Comparison of ENCODE assay signal across 11 cellular contexts in the genomic region with DNA sequence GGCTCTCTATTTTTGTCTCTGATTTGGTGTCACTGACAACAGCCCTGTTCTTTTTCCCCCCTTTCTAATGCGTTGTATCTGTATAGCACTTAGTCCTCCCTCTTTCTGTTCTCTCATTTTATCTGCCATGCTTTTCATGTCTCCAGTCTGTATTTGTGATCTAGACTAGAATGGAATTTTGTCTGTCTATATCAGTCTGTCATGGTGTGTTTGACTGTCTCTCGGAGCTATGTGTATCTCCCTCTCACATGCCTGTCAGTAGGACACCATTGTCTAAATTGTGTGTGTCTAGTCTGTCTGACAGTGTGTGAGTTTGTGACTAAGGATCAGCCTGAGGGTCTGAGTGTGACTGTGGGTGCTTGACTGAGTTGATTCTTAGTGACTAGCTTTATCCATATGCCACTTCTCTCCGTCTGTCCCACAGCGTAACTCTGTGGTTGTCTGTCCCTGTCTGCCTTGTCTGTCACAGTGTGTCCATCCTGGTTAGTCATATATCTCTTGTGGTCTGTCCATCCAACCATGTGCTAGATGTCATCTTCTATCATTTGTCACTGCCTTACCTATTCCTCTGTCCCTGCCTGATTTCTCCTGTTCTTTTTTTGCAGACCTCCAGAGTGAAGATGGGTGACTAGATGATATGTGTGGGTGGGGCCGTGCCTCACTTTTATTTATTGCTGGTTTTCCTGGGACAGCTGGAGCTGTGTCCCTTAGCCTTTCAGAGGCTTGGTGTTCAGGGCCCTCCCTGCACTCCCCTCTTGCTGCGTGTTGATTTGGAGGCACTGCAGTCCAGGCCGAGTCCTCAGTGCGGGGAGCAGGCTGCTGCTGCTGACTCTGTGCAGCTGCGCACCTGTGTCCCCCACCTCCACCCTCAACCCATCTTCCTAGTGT. TPM values are rescaled to one million over a fixed set of nuclear protein-coding genes. Genes with fewer than 3 reads are reported as not detected.
DNase-seq lines count a peak whose midpoint lies in the region; ATAC-seq, FAIRE-seq and TF ChIP-seq lines count a peak whose summit lies in the region.
"Had no signal": no experiment of that assay in that cellular context is flagged by ENCODE, and none has a peak within 500 bp of the region (broad histone marks: within the 10 kb centered on the region; RNA-seq: fewer than 3 reads in every experiment).

No MANE protein-coding gene starts in this region.

- H3K27me3 Mint-ChIP-seq in activated T-cell treated with anti-CD3 and anti-CD28 coated beads, Interleukin-2, amount 50 U/mL, for 24 hours = no peaks in the 10 kb centered on the region
- H3K27me3 Mint-ChIP-seq in endothelial cell (ENCODE audit: unreplicated experiment) = peaks cover 32% of the 10 kb centered on the region

- no peaks in the 10 kb centered on the region for H3K27me3 ChIP-seq in PC-3 (ENCODE audit: low read length)
- H3K27me3 ChIP-seq in skeletal muscle satellite cell (ENCODE audit: control insufficient read depth, insufficient read depth, low read length) = no peaks in the 10 kb centered on the region
- no peaks in the 10 kb centered on the region for H3K27me3 ChIP-seq in small intestine (ENCODE audit: control insufficient read depth in 2 of 2, insufficient read depth in 2 of 2, low read length in 2 of 2)
- H3K27me3 ChIP-seq: Peyer's patch had no signal

- peaks cover 62% of the 10 kb centered on the region for H3K4me1 Mint-ChIP-seq in activated T-cell treated with anti-CD3 and anti-CD28 coated beads, Interleukin-2, amount 50 U/mL, for 24 hours (ENCODE audit: low read depth)
- H3K4me1 Mint-ChIP-seq in endothelial cell (ENCODE audit: unreplicated experiment) = peaks cover 41% of the 10 kb centered on the region

- POLR2A ChIA-PET in PC-3 (lab: Charles Lee; ENCODE audit: unreplicated experiment) = no interaction called here

- H3K27ac ChIP-seq in PC-3 (ENCODE audit: low read length) (no peak overlapping the region), small intestine (ENCODE audit: low read depth in 1 of 2, low read length in 1 of 2) (no peak overlapping the region)

- H3K9me3 ChIP-seq in PC-3 (ENCODE audit: low read length) = no peaks in the 10 kb centered on the region
- H3K9me3 ChIP-seq in skeletal muscle satellite cell (replicated peaks; ENCODE audit: low read length) = no peaks in the 10 kb centered on the region
- H3K9me3 ChIP-seq in small intestine (ENCODE audit: control insufficient read depth, low read depth) = no peaks in the 10 kb centered on the region
- H3K9me3 ChIP-seq: Peyer's patch had no signal

- TF ChIP-seq CTCF in PC-3 (conservative IDR thresholded peaks at IDR 0.05; ENCODE audit: low read depth, low read length) (no peak), endothelial cell (IDR thresholded peaks at IDR 0.05; ENCODE audit: unreplicated experiment) (no peak)

- no peaks in the 10 kb centered on the region for H3K9me3 Mint-ChIP-seq in activated T-cell treated with anti-CD3 and anti-CD28 coated beads, Interleukin-2, amount 50 U/mL, for 24 hours
- H3K9me3 Mint-ChIP-seq in endothelial cell (ENCODE audit: unreplicated experiment) = no peaks in the 10 kb centered on the region

- H3K4me3 Mint-ChIP-seq in activated T-cell treated with anti-CD3 and anti-CD28 coated beads, Interleukin-2, amount 50 U/mL, for 24 hours = peak overlapping the region; percentile 90
- peak overlapping the region; percentile 63 for H3K4me3 Mint-ChIP-seq in endothelial cell (ENCODE audit: unreplicated experiment)

- H4K20me1 ChIP-seq in PC-3 (ENCODE audit: low read length) = peaks cover 23% of the 10 kb centered on the region; the same call in 1 of the 2 replicates

- ATAC-seq in PC-3 = no peak
- no peak for ATAC-seq in HG02623 (IDR thresholded peaks at IDR 0.05; ENCODE audit: unreplicated experiment)

- no peak for FAIRE-seq in small intestine (lab: Jason Lieb, UNC)

- 76 to 87% (median 79%) methylated on average over 9 of the region's 9 CpGs for WGBS in small intestine, 3 donors

- CTCF ChIA-PET in PC-3 (lab: Charles Lee) = interaction anchor here (0.5 to 1.0 kb wide), 2 partner anchors 56 to 214 kb away, joined by 3 read pairs; no protein-coding TSS in a partner anchor

- H3K4me3 ChIP-seq in PC-3 (ENCODE audit: low read length) (peak overlapping the region; percentile 94), skeletal muscle satellite cell (ENCODE audit: low read length) (no peak overlapping the region), small intestine (ENCODE audit: low read depth in 1 of 2, low read length in 2 of 2) (no peak overlapping the region)

- H3K4me1 ChIP-seq in PC-3 (ENCODE audit: insufficient read depth, low read length) (peaks cover 59% of the 10 kb centered on the region), skeletal muscle satellite cell (ENCODE audit: control insufficient read depth, insufficient read depth, low read length) (peaks cover 52% of the 10 kb centered on the region), small intestine (ENCODE audit: control insufficient read depth in 2 of 2, insufficient read depth in 1 of 2, low read depth in 1 of 2, low read length in 1 of 2) (peaks cover 14 to 15% of the 10 kb centered on the region in 2 donors)

- H3K36me3 Mint-ChIP-seq in activated T-cell treated with anti-CD3 and anti-CD28 coated beads, Interleukin-2, amount 50 U/mL, for 24 hours (ENCODE audit: low read depth) = peaks cover 81% of the 10 kb centered on the region
- H3K36me3 Mint-ChIP-seq in endothelial cell (ENCODE audit: low read depth, unreplicated experiment) = peaks cover 30% of the 10 kb centered on the region

- DNase-seq in activated T-cell treated with anti-CD3 and anti-CD28 coated beads, Interleukin-2, amount 50 U/mL, for 24 hours = no peak
- DNase-seq in activated T-cell treated with anti-CD3 and anti-CD28 coated beads, Interleukin-2, amount 50 U/mL, for 48 hours = no peak
- no peak for DNase-seq in PC-3
- DNase-seq in endothelial cell (ENCODE audit: low spot score) = no peak
- no peak for DNase-seq in NCI-H774 (lab: John Stamatoyannopoulos, UW)
- no peak for DNase-seq in small intestine
- DNase-seq: cerebellar nuclear complex, NCI-H1417, Peyer's patch had no signal

- intact Hi-C loops in PC-3 (cut with micrococcal nuclease) = no loop called here

- H3K9ac ChIP-seq in PC-3 (ENCODE audit: low read length) (no peak overlapping the region), skeletal muscle satellite cell (ENCODE audit: low read depth, low read length) (no peak overlapping the region)

- H3K4me2 ChIP-seq in PC-3 (ENCODE audit: low read length) = peak overlapping the region; percentile 99
- H3K4me2 ChIP-seq in skeletal muscle satellite cell (ENCODE audit: low read length) = peak overlapping the region; percentile 96

- BruUV-seq in PC-3 (replicated peaks; lab: Mats Ljungman, UMichigan) = no TSS peak

- H3K9me2 ChIP-seq in PC-3 (replicated peaks; ENCODE audit: low read length) = no peaks in the 10 kb centered on the region

- peak overlapping the region; percentile 2 for H3K27ac Mint-ChIP-seq in activated T-cell treated with anti-CD3 and anti-CD28 coated beads, Interleukin-2, amount 50 U/mL, for 24 hours
- peak overlapping the region; percentile 27 for H3K27ac Mint-ChIP-seq in endothelial cell (ENCODE audit: unreplicated experiment)

- H3K36me3 ChIP-seq in PC-3 (ENCODE audit: low read depth, low read length) (peaks cover 32% of the 10 kb centered on the region), skeletal muscle satellite cell (ENCODE audit: insufficient read depth, low read length) (peaks cover 36% of the 10 kb centered on the region), small intestine (ENCODE audit: control insufficient read depth in 2 of 2, insufficient read depth in 2 of 2, low read length in 2 of 2) (peaks cover 0 to 3% of the 10 kb centered on the region in 2 donors)

- no peak overlapping the region for H2AFZ ChIP-seq in PC-3 (ENCODE audit: low read length)

- peaks cover 75% of the 10 kb centered on the region for H3K79me2 ChIP-seq in PC-3 (ENCODE audit: low read length)

- H3F3A ChIP-seq in PC-3 (ENCODE audit: low read length, unreplicated experiment) = no peaks in the 10 kb centered on the region

RNA-seq across cellular contexts. Expression of a gene that starts 1.4 kb away (rescaled TPM):
- 103 and 136 TPM in 2 replicates for total RNA-seq in PC-3 (2014; rRNA removed)
- 35.4 TPM for total RNA-seq in endothelial cell (ENCODE audit: unreplicated experiment)
- 72.8 and 94.4 TPM in 2 replicates for total RNA-seq in skeletal muscle satellite cell (2012; rRNA removed)
- 10 to 100 TPM in 2 of 3 donors, 1 to 10 TPM in 1; 8.9 to 31.8 (median 20.0) TPM for polyA plus RNA-seq in small intestine

RNA-seq across cellular contexts. Expression of a gene that starts 2.9 kb away (rescaled TPM):
- total RNA-seq in PC-3 (2014; rRNA removed) = 207 and 241 TPM in 2 replicates
- total RNA-seq in endothelial cell (ENCODE audit: unreplicated experiment) = 94.5 TPM
- 75.8 and 112 TPM in 2 replicates for total RNA-seq in skeletal muscle satellite cell (2012; rRNA removed)
- 100 to 1,000 TPM; 104 to 245 (median 201) TPM for polyA plus RNA-seq in small intestine

RNA-seq across cellular contexts. Expression of a gene that starts 7.8 kb away (rescaled TPM):
- total RNA-seq in PC-3 (2014; rRNA removed) = 46.3 and 59.0 TPM in 2 replicates
- 17.1 TPM for total RNA-seq in endothelial cell (ENCODE audit: unreplicated experiment)
- 18.1 and 19.8 TPM in 2 replicates for total RNA-seq in skeletal muscle satellite cell (2012; rRNA removed)
- polyA plus RNA-seq in small intestine = 10 to 100 TPM in 2 of 3 donors, 1 to 10 TPM in 1; 5.8 to 25.2 (median 11.3) TPM

RNA-seq across cellular contexts. Expression of a gene that starts 13.8 kb away (rescaled TPM):
- total RNA-seq in PC-3 (2014; rRNA removed) (10.1 and 21.9 TPM in 2 replicates), endothelial cell (ENCODE audit: unreplicated experiment) (4.2 TPM)
- total RNA-seq in skeletal muscle satellite cell (2012; rRNA removed) = 2.3 and 5.0 TPM in 2 replicates
- polyA plus RNA-seq in small intestine = 10 to 100 TPM in 2 of 3 donors, 1 to 10 TPM in 1; 5.8 to 35.1 (median 20.4) TPM

RNA-seq across cellular contexts. Expression of a gene that starts 30.9 kb away (rescaled TPM):
- 33.7 and 45.4 TPM in 2 replicates for total RNA-seq in PC-3 (2014; rRNA removed)
- 31.5 TPM for total RNA-seq in endothelial cell (ENCODE audit: unreplicated experiment)
- total RNA-seq in skeletal muscle satellite cell (2012; rRNA removed) = 18.8 and 20.5 TPM in 2 replicates
- 10 to 100 TPM; 14.2 to 24.8 (median 19.2) TPM for polyA plus RNA-seq in small intestine
